Comparison of ENCODE assay signal across 2 cellular contexts in the genomic region with DNA sequence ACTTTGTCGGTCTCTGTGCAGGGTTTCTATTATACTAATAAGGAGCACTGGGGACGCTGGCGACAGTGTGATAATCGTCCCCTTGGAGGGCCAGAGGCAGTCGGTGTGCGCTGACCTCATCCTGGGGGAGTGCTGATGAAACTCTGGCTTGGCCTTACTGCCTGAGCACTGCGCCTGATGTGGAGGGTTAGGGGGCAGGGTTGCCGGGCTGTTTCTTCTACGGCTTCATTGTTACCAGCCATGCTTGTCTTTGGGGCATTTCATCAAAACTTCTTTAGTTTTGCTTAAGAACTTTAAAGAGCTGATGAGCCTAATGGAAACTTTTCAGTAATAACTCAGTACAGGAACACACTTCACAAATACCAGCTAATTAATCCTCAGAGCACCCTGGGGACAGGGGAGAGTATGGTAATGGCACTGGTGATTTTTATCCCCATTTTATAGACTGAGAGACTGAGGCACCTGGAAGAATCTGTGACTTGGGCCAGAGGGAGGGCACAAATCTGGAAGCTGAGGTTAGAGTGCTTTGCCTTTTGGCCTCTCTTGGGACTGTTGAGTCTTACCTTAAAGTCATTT.
A peak's percentile ranks its signal among the peaks of the same experiment; 100 is the strongest.
TF ChIP-seq lines count a peak whose summit lies in the region.

No MANE protein-coding gene starts in this region.

TF ChIP-seq in WTC11, 78 proteins besides CTCF, POLR2A, EP300 and RAD21 (continued from another document):
- TF ChIP-seq, protein P1, sequence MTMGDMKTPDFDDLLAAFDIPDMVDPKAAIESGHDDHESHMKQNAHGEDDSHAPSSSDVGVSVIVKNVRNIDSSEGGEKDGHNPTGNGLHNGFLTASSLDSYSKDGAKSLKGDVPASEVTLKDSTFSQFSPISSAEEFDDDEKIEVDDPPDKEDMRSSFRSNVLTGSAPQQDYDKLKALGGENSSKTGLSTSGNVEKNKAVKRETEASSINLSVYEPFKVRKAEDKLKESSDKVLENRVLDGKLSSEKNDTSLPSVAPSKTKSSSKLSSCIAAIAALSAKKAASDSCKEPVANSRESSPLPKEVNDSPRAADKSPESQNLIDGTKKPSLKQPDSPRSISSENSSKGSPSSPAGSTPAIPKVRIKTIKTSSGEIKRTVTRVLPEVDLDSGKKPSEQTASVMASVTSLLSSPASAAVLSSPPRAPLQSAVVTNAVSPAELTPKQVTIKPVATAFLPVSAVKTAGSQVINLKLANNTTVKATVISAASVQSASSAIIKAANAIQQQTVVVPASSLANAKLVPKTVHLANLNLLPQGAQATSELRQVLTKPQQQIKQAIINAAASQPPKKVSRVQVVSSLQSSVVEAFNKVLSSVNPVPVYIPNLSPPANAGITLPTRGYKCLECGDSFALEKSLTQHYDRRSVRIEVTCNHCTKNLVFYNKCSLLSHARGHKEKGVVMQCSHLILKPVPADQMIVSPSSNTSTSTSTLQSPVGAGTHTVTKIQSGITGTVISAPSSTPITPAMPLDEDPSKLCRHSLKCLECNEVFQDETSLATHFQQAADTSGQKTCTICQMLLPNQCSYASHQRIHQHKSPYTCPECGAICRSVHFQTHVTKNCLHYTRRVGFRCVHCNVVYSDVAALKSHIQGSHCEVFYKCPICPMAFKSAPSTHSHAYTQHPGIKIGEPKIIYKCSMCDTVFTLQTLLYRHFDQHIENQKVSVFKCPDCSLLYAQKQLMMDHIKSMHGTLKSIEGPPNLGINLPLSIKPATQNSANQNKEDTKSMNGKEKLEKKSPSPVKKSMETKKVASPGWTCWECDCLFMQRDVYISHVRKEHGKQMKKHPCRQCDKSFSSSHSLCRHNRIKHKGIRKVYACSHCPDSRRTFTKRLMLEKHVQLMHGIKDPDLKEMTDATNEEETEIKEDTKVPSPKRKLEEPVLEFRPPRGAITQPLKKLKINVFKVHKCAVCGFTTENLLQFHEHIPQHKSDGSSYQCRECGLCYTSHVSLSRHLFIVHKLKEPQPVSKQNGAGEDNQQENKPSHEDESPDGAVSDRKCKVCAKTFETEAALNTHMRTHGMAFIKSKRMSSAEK (CRISPR knock-in tag; IDR thresholded peaks at IDR 0.05; ENCODE audit: borderline replicate concordance), result no peak

TF ChIP-seq in HepG2, 621 proteins besides CTCF, POLR2A, EP300 and RAD21 (continued from another document):
- TF ChIP-seq ZNF629 (CRISPR knock-in tag; conservative IDR thresholded peaks at IDR 0.05), result peak; percentile 85
